In the genomic region with DNA sequence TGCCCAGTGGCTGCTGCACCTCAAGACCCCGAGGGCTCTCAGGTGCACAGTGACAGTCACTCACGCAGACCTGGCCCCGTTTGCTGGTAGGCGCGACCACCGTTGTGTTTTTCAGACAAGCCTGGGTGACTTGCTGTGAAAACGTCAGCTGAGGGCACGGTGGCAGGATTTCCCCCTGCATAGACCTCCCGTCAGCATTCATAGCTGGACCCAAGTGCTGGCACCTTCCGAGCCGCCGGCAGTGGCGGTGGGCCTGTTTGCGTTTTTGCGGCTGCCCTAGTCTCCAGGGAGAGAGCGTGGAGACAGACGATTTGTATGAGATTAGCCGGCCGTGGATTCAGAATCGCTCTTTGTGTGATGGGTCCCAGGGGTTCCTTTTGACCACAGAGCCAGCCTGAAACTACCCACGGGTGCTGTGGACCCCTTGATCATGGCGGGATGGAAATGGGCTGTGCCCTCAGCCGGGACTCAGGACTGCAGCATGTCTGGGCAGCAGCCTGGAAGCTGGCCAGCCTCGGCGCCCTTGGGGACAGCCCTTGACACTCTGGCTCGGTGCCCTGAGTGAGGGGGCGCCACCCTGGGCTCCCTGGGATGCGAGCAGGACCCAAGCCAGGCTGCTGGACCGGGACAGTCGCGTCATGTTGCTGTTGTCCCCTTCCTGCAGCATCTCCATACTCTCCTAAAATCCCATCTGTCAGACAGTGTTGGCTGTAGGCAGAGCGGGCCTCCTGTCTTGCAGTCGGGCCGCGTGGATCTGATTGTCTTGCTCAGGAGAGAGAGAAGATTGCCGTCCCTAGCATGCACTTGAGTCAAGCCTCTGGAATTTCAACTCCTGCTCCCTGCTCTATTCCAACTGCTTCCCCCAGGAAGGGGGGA, we compare ENCODE assay signal across 8 cellular contexts. TPM values are rescaled to one million over a fixed set of nuclear protein-coding genes. Genes with fewer than 3 reads are reported as not detected.
DNase-seq lines count a peak whose midpoint lies in the region; ATAC-seq and TF ChIP-seq lines count a peak whose summit lies in the region.

No MANE protein-coding gene starts in this region.

- peak overlapping the region in 2 of 4 experiments; percentile 0 to 43 for H3K4me3 ChIP-seq in fibroblast of lung (replicated peaks in 1 of 4; ENCODE audit: control extremely low read depth in 1 of 4, insufficient read depth in 1 of 4, low read depth in 3 of 4, low read length in 4 of 4)
- H3K4me3 ChIP-seq in osteoblast (ENCODE audit: insufficient read depth, low read length) = peak overlapping the region; percentile 40

- H3K27ac ChIP-seq in fibroblast of lung (ENCODE audit: insufficient read depth, low read length) (peak overlapping the region; percentile 92), osteoblast (ENCODE audit: low read depth, low read length) (peak overlapping the region; percentile 65)

- H3K9ac ChIP-seq in fibroblast of lung (ENCODE audit: insufficient read depth, low read length) = peak overlapping the region; percentile 60

- H3K9me3 ChIP-seq in fibroblast of lung (ENCODE audit: control insufficient read depth, insufficient read depth, low read depth, low read length) (no peaks in the 10 kb centered on the region), osteoblast (ENCODE audit: low read depth, low read length) (no peaks in the 10 kb centered on the region)

- no peak for ATAC-seq in HG03442 (IDR thresholded peaks at IDR 0.05; ENCODE audit: unreplicated experiment)
- ATAC-seq in HG02852 (IDR thresholded peaks at IDR 0.05; ENCODE audit: unreplicated experiment) = no peak

- TF ChIP-seq CTCF in fibroblast of lung (conservative IDR thresholded peaks at IDR 0.05 in 1 of 2, IDR thresholded peaks at IDR 0.05 in 1 of 2; ENCODE audit: low read depth in 1 of 2, low read length in 2 of 2) = no peak
- TF ChIP-seq CTCF in osteoblast (IDR thresholded peaks at IDR 0.05; ENCODE audit: extremely low read depth, low read depth, low read length) = no peak

- H3K36me3 ChIP-seq in fibroblast of lung (ENCODE audit: control insufficient read depth, insufficient read depth, low read length) (no peaks in the 10 kb centered on the region), osteoblast (ENCODE audit: insufficient read depth, low read length) (no peaks in the 10 kb centered on the region)

- H4K20me1 ChIP-seq in fibroblast of lung (ENCODE audit: control insufficient read depth, extremely low read depth, insufficient read depth, low read length) (peaks cover 2% of the 10 kb centered on the region), osteoblast (ENCODE audit: insufficient read depth, low read length) (peaks cover 50% of the 10 kb centered on the region)

- H3K79me2 ChIP-seq in fibroblast of lung (ENCODE audit: control insufficient read depth, insufficient read depth, low read length) = peaks cover 56% of the 10 kb centered on the region
- peaks cover 86% of the 10 kb centered on the region for H3K79me2 ChIP-seq in osteoblast (ENCODE audit: insufficient read depth, low read length)

- H3K27me3 ChIP-seq in fibroblast of lung (ENCODE audit: control insufficient read depth, insufficient read depth, low read length) (no peaks in the 10 kb centered on the region), osteoblast (ENCODE audit: insufficient read depth, low read length) (no peaks in the 10 kb centered on the region)

- H2AFZ ChIP-seq in fibroblast of lung (ENCODE audit: low read length) = no peak overlapping the region
- H2AFZ ChIP-seq in osteoblast (ENCODE audit: low read length) = peak overlapping the region; percentile 39

- peak; percentile 40 for DNase-seq in Ammon's horn (ENCODE audit: low spot score)
- peak; percentile 74 for DNase-seq in NCI-H2171 treated with DMSO at 0.1 percent for 48 hours (lab: John Stamatoyannopoulos, UW)
- DNase-seq in fibroblast of lung (ENCODE audit: low read depth in 2 of 2) = peak; percentile 90 to 97
- DNase-seq in osteoblast (ENCODE audit: insufficient read length, low spot score, missing footprints) = peak; percentile 97
- DNase-seq in mesenteric fat pad (ENCODE audit: low spot score) = no peak
- no peak for DNase-seq in dermis blood vessel endothelial cell

- peaks cover 35% of the 10 kb centered on the region for H3K4me1 ChIP-seq in fibroblast of lung (ENCODE audit: control insufficient read depth, extremely low read depth, insufficient read depth, low read length)
- peaks cover 31% of the 10 kb centered on the region for H3K4me1 ChIP-seq in osteoblast (ENCODE audit: insufficient read depth, low read length)

- H3K4me2 ChIP-seq in fibroblast of lung (ENCODE audit: extremely low read depth, insufficient read depth, low read length) (peak overlapping the region; percentile 93), osteoblast (ENCODE audit: insufficient read depth, low read length) (peak overlapping the region; percentile 71)

RNA-seq across cellular contexts. Expression of a gene that starts 8.6 kb away (rescaled TPM):
- total RNA-seq in fibroblast of lung = 11.8 and 14.4 TPM in 2 replicates
- polyA plus RNA-seq in fibroblast of lung = 4.5 and 6.4 TPM in 2 replicates
- 10.5 and 13.1 TPM in 2 replicates for polyA plus RNA-seq in fibroblast of lung (2012)
- polyA minus RNA-seq in fibroblast of lung (ENCODE audit: low replicate concordance) = 16.2 and 35.0 TPM in 2 replicates
- total RNA-seq in osteoblast = 19.7 and 22.1 TPM in 2 replicates
- total RNA-seq in mesenteric fat pad = 46.1 TPM
- total RNA-seq in dermis blood vessel endothelial cell = 13.4 and 20.2 TPM in 2 replicates

Comparison
In these comparisons a context has a peak if more than half of its experiments do, and no peak if none do; other contexts are left out.
1. DNase-seq: peak in Ammon's horn (single experiment), NCI-H2171 treated with DMSO at 0.1 percent for 48 hours (single experiment), fibroblast of lung (2 of 2) and osteoblast (single experiment); none in mesenteric fat pad (single experiment) and dermis blood vessel endothelial cell (single experiment).